19 cellular contexts compared by ENCODE assay signal in genomic region chr5:140594169-140594568, GRCh38.
"Had no signal": no experiment of that assay in that cellular context is flagged by ENCODE, and none has a peak within 500 bp of the region (broad histone marks: within the 10 kb centered on the region; RNA-seq: fewer than 3 reads in every experiment).

No MANE protein-coding gene starts in this region.

- FAIRE-seq: colon, endothelial cell of umbilical vein, frontal cortex, islet of Langerhans had no signal

- H3K27me3 Mint-ChIP-seq: activated CD4-positive, alpha-beta T cell treated with anti-CD3 and anti-CD28 coated beads, Interleukin-2, amount 10 ng/mL, durations not matched to agents 7 days and 5 days; activated naive CD8-positive, alpha-beta T cell treated with anti-CD3 and anti-CD28 coated beads, Interleukin-2, amount 50 U/mL, for 24 hours had no signal

- H3K36me3 Mint-ChIP-seq: memory B cell; natural killer cell treated with Interleukin-12 subunit alpha and Interleukin-12 subunit beta and Interleukin-15 and Interleukin-18, amount 100 ng/mL, for 72 hours; stimulated activated memory B cell treated with anti-CD40 and anti-IgM and Interleukin-4, amounts not matched to agents 10 μg/mL and 1 μg/mL and 100 μg/mL, for 72 hours had no signal

- H3K4me1 Mint-ChIP-seq: memory B cell; stimulated activated memory B cell treated with anti-CD40 and anti-IgM and Interleukin-4, amounts not matched to agents 10 μg/mL and 1 μg/mL and 100 μg/mL, for 72 hours had no signal

- H3K9me3 ChIP-seq: heart left ventricle, psoas muscle, right lobe of liver, spleen had no signal

- H3K27ac Mint-ChIP-seq: activated naive CD8-positive, alpha-beta T cell treated with anti-CD3 and anti-CD28 coated beads, Interleukin-2, amount 50 U/mL, for 24 hours; memory B cell; natural killer cell treated with Interleukin-12 subunit alpha and Interleukin-12 subunit beta and Interleukin-15 and Interleukin-18, amount 100 ng/mL, for 72 hours; stimulated activated memory B cell treated with anti-CD40 and anti-IgM and Interleukin-4, amounts not matched to agents 10 μg/mL and 1 μg/mL and 100 μg/mL, for 72 hours had no signal

- H3K4me3 ChIP-seq: cardiac muscle cell, heart left ventricle, psoas muscle, right lobe of liver had no signal

- ATAC-seq: activated naive CD8-positive, alpha-beta T cell treated with anti-CD3 and anti-CD28 coated beads, Interleukin-2, amount 50 U/mL, for 24 hours; heart left ventricle; psoas muscle; stimulated activated memory B cell treated with anti-CD40 and anti-IgM and Interleukin-4, amounts not matched to agents 10 μg/mL and 1 μg/mL and 100 μg/mL, for 72 hours had no signal

- H3K27me3 ChIP-seq: cardiac muscle cell, heart left ventricle, right lobe of liver, spleen had no signal

- DNase-seq: activated CD4-positive, alpha-beta T cell treated with anti-CD3 and anti-CD28 coated beads, Interleukin-2, amount 10 ng/mL, durations not matched to agents 7 days and 5 days; activated CD4-positive, CD25-positive, alpha-beta regulatory T cell; activated CD8-positive, alpha-beta memory T cell treated with anti-CD3 and anti-CD28 coated beads for 24 hours; activated naive CD4-positive, alpha-beta T cell treated with Interleukin-2 at 50 U/mL for 16 hours; activated naive CD8-positive, alpha-beta T cell treated with anti-CD3 and anti-CD28 coated beads, Interleukin-2, amount 50 U/mL, for 24 hours; heart left ventricle; psoas muscle; spleen; stimulated activated CD4-positive, alpha-beta T cell treated with anti-CD3 and anti-CD28 coated beads, Interleukin-1b, Interleukin-23, amount 100 ng/mL, for 48 hours; trophoblast cell had no signal

- H3K4me3 Mint-ChIP-seq: activated naive CD8-positive, alpha-beta T cell treated with anti-CD3 and anti-CD28 coated beads, Interleukin-2, amount 50 U/mL, for 24 hours; memory B cell; natural killer cell treated with Interleukin-12 subunit alpha and Interleukin-12 subunit beta and Interleukin-15 and Interleukin-18, amount 100 ng/mL, for 72 hours; stimulated activated memory B cell treated with anti-CD40 and anti-IgM and Interleukin-4, amounts not matched to agents 10 μg/mL and 1 μg/mL and 100 μg/mL, for 72 hours had no signal

- H3K27ac ChIP-seq: cardiac muscle cell, psoas muscle had no signal

- H3K9me3 Mint-ChIP-seq: activated CD4-positive, alpha-beta T cell treated with anti-CD3 and anti-CD28 coated beads, Interleukin-2, amount 10 ng/mL, durations not matched to agents 7 days and 5 days; activated naive CD8-positive, alpha-beta T cell treated with anti-CD3 and anti-CD28 coated beads, Interleukin-2, amount 50 U/mL, for 24 hours; memory B cell; natural killer cell treated with Interleukin-12 subunit alpha and Interleukin-12 subunit beta and Interleukin-15 and Interleukin-18, amount 100 ng/mL, for 72 hours; stimulated activated memory B cell treated with anti-CD40 and anti-IgM and Interleukin-4, amounts not matched to agents 10 μg/mL and 1 μg/mL and 100 μg/mL, for 72 hours had no signal

- H3K4me1 ChIP-seq: psoas muscle had no signal

- H3K36me3 ChIP-seq: cardiac muscle cell, heart left ventricle, right lobe of liver, spleen had no signal
